ENCODE assay signal across 8 cellular contexts in genomic region chr10:70479626-70480253, GRCh38. TPM values are rescaled to one million over a fixed set of nuclear protein-coding genes. Genes with fewer than 3 reads are reported as not detected.
DNase-seq lines count a peak whose midpoint lies in the region; ATAC-seq, FAIRE-seq and TF ChIP-seq lines count a peak whose summit lies in the region.

No MANE protein-coding gene starts in this region.

- H3K9ac ChIP-seq in ES-I3 (ENCODE audit: low read depth, low read length), result peak overlapping the region; percentile 82; the same call in 1 of the 2 replicates

- H4K20me1 ChIP-seq in PC-9 (ENCODE audit: insufficient read depth), result no peaks in the 10 kb centered on the region

- H3K4me3 ChIP-seq in PC-9, result peak overlapping the region; percentile 71; the same call in 1 of the 2 replicates
- peak overlapping the region; percentile 69 to 90 (median 76) for H3K4me3 ChIP-seq in esophagus muscularis mucosa
- peak overlapping the region in 2 of 4 donors; percentile 44 to 66 for H3K4me3 ChIP-seq in pancreas

- H3K4me1 ChIP-seq in ES-I3 (ENCODE audit: insufficient read depth, low read length) (peaks cover 20% of the 10 kb centered on the region), PC-9 (replicated peaks; ENCODE audit: insufficient read depth) (peaks cover 44% of the 10 kb centered on the region), esophagus muscularis mucosa (peaks cover 61 to 66% (median 65%) of the 10 kb centered on the region in 4 donors), pancreas (peaks cover 0 to 18% (median 5%) of the 10 kb centered on the region in 3 donors)

- TF ChIP-seq POLR2A in esophagus muscularis mucosa (IDR thresholded peaks at IDR 0.05; ENCODE audit: low read depth), result no peak

- POLR2A ChIA-PET in PC-9 (lab: Charles Lee; ENCODE audit: unreplicated experiment), result no interaction called here
- POLR2A ChIA-PET in GM10248 (lab: Yijun Ruan, JAX), result no interaction called here

- H3K9me2 ChIP-seq in PC-9 (ENCODE audit: insufficient read depth), result no peaks in the 10 kb centered on the region

- no peaks in the 10 kb centered on the region for H3K9me3 ChIP-seq in ES-I3 (ENCODE audit: control insufficient read depth, insufficient read depth, low read length)
- no peaks in the 10 kb centered on the region for H3K9me3 ChIP-seq in PC-9 (ENCODE audit: insufficient read depth, low read depth)
- no peaks in the 10 kb centered on the region for H3K9me3 ChIP-seq in esophagus muscularis mucosa
- no peaks in the 10 kb centered on the region for H3K9me3 ChIP-seq in pancreas

- 71% methylated on average over 6 of the region's 8 CpGs for WGBS in esophagus muscularis mucosa
- 45 to 62% methylated on average over 8 of the region's 8 CpGs for WGBS in pancreas, 2 donors

- H3K27me3 ChIP-seq in PC-9 (ENCODE audit: insufficient read depth, low read depth) (no peaks in the 10 kb centered on the region), esophagus muscularis mucosa (no peaks in the 10 kb centered on the region), pancreas (no peaks in the 10 kb centered on the region)

- TSS peak; percentile 61 for BruUV-seq in PC-9 (replicated peaks; lab: Mats Ljungman, UMichigan)

- FAIRE-seq in pancreas (lab: Jason Lieb, UNC), result no peak

- no peak for DNase-seq in PC-9
- no peak for DNase-seq in esophagus muscularis mucosa (ENCODE audit: extremely low spot score)
- DNase-seq in pancreas, result peak in 1 of 6 donors; percentile 22
- DNase-seq in nucleus accumbens (lab: John Stamatoyannopoulos, UW), result no peak
- DNase-seq in GM10248 (ENCODE audit: extremely low spot score), result no peak
- no peak for DNase-seq in HUDEP-2 (lab: John Stamatoyannopoulos, UW; ENCODE audit: unreplicated experiment in 76 of 76)
- DNase-seq in D341Med (ENCODE audit: low spot score), result no peak

- peaks cover 16% of the 10 kb centered on the region for H3F3A ChIP-seq in PC-9 (ENCODE audit: insufficient read depth, low read depth)

- no peak for TF ChIP-seq CTCF in PC-9 (conservative IDR thresholded peaks at IDR 0.05)
- no peak for TF ChIP-seq CTCF in esophagus muscularis mucosa (IDR thresholded peaks at IDR 0.05)
- no peak for TF ChIP-seq CTCF in pancreas (IDR thresholded peaks at IDR 0.05)
- TF ChIP-seq CTCF in GM10248 (IDR thresholded peaks at IDR 0.05; ENCODE audit: control extremely low read depth, extremely low read depth, low read depth, missing control alignments), result no peak

- H2AFZ ChIP-seq in PC-9, result no peak overlapping the region

- CTCF ChIA-PET in PC-9 (lab: Charles Lee), result no interaction called here
- CTCF ChIA-PET in GM10248 (lab: Yijun Ruan, JAX), result no interaction called here

- ATAC-seq in pancreas, result peak in 3 of 4 donors; percentile 8 to 30 (median 24)

- H3K4me2 ChIP-seq in PC-9, result peak overlapping the region; percentile 97

- no peaks in the 10 kb centered on the region for H3K36me3 ChIP-seq in ES-I3 (ENCODE audit: insufficient read depth, low read length)
- no peaks in the 10 kb centered on the region for H3K36me3 ChIP-seq in PC-9 (ENCODE audit: low read depth)
- H3K36me3 ChIP-seq in esophagus muscularis mucosa, result no peaks in the 10 kb centered on the region
- H3K36me3 ChIP-seq in pancreas, result no peaks in the 10 kb centered on the region

- no peak overlapping the region for H3K27ac ChIP-seq in PC-9
- peak overlapping the region; percentile 76 to 86 (median 82) for H3K27ac ChIP-seq in esophagus muscularis mucosa (replicated peaks in 1 of 4)
- peak overlapping the region; percentile 55 to 85 (median 67) for H3K27ac ChIP-seq in pancreas

- peaks cover 4% of the 10 kb centered on the region; the same call in 1 of the 2 replicates for H3K79me2 ChIP-seq in PC-9 (ENCODE audit: low read depth)

- intact Hi-C loops in PC-9 (cut with micrococcal nuclease; ENCODE audit: unreplicated experiment) (loop anchor here (5.0 kb wide), 1 partner anchor 58 kb away; no protein-coding TSS in a partner anchor), esophagus muscularis mucosa (cut with DNase I) (loop anchor here (5.0 kb wide), 1 partner anchor 33 kb away; no protein-coding TSS in a partner anchor), pancreas (cut with DNase I) (no loop called here)

- no peak for TF ChIP-seq EP300 in esophagus muscularis mucosa (IDR thresholded peaks at IDR 0.05)

RNA-seq across cellular contexts. Expression of gene PALD1, which starts 1.2 kb away (rescaled TPM):
- 5.2 and 7.5 TPM in 2 replicates for total RNA-seq in PC-9 (2021)
- 10 to 100 TPM; 10.4 to 19.1 (median 12.8) TPM for total RNA-seq in esophagus muscularis mucosa
- 10 to 100 TPM in 1 of 6 donors, 1 to 10 TPM in 5; 2.2 to 15.1 (median 3.1) TPM for total RNA-seq in pancreas
- 10 to 100 TPM in 1 of 2 donors, 1 to 10 TPM in 1; 6.2 to 12.4 TPM for polyA plus RNA-seq in pancreas

RNA-seq across cellular contexts. Expression of gene NODAL, which starts 38.3 kb away (rescaled TPM):
- total RNA-seq in PC-9 (2021) (not detected in 2 replicates), esophagus muscularis mucosa (not detected), pancreas (not detected)
- not detected for polyA plus RNA-seq in pancreas

Comparison
In these comparisons a context has a peak if more than half of its experiments do, and no peak if none do; other contexts are left out.
1. intact Hi-C loops: an anchor here in PC-9 (5.0 kb wide) and esophagus muscularis mucosa (5.0 kb wide); none called in pancreas.